1 cellular context compared by ENCODE assay signal in the genomic region with DNA sequence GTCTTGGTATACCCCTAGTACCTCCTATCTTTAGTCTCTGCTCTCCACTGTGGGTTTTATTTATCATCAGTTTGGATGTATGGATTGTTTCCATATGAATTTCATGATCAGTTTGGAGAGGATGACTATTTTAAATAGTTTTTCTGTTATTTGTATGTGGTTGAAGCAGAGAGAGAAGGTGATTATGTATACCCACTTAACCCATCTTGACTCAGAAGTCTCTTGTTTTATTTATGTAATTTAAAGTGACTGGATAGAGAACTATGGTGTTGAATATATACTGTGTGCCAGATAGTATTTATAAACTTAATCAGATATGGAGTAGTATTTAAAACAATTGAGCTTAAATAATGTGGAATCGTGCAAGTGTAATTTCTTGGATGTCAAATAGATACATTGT.
TF ChIP-seq lines count a peak whose summit lies in the region.

No MANE protein-coding gene starts in this region.

TF ChIP-seq in IMR-90, 13 proteins besides CTCF, POLR2A, EP300 and RAD21:
- TF ChIP-seq FOS (IDR thresholded peaks at IDR 0.05; ENCODE audit: low read depth, low read length), result no peak
- no peak for TF ChIP-seq RFX5 (IDR thresholded peaks at IDR 0.05; ENCODE audit: low read depth, low read length)
- TF ChIP-seq MAFK (IDR thresholded peaks at IDR 0.05; ENCODE audit: low read depth, low read length), result no peak
- no peak for TF ChIP-seq BHLHE40 (IDR thresholded peaks at IDR 0.05; ENCODE audit: low read depth, low read length)
- TF ChIP-seq, protein P1, sequence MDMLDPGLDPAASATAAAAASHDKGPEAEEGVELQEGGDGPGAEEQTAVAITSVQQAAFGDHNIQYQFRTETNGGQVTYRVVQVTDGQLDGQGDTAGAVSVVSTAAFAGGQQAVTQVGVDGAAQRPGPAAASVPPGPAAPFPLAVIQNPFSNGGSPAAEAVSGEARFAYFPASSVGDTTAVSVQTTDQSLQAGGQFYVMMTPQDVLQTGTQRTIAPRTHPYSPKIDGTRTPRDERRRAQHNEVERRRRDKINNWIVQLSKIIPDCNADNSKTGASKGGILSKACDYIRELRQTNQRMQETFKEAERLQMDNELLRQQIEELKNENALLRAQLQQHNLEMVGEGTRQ (IDR thresholded peaks at IDR 0.05; ENCODE audit: low read depth, low read length), result no peak
- no peak for TF ChIP-seq CHD1 (IDR thresholded peaks at IDR 0.05; ENCODE audit: low read depth, low read length)
- TF ChIP-seq ELK1 (IDR thresholded peaks at IDR 0.05; ENCODE audit: borderline replicate concordance, low read depth, low read length), result no peak
- no peak for TF ChIP-seq SMC3 (IDR thresholded peaks at IDR 0.05; ENCODE audit: low read depth, low read length)
- TF ChIP-seq CEBPB (IDR thresholded peaks at IDR 0.05; ENCODE audit: low read depth, low read length), result no peak
- no peak for TF ChIP-seq MXI1 (IDR thresholded peaks at IDR 0.05; ENCODE audit: borderline replicate concordance, low read depth, low read length)
- TF ChIP-seq NFE2L2 (IDR thresholded peaks at IDR 0.05; ENCODE audit: low read depth, low read length), result no peak
- TF ChIP-seq MAZ (IDR thresholded peaks at IDR 0.05; ENCODE audit: borderline replicate concordance, low read depth, low read length), result no peak
- TF ChIP-seq RCOR1 (IDR thresholded peaks at IDR 0.05; ENCODE audit: insufficient replicate concordance, low read length), result no peak
